Comparison of ENCODE assay signal across 16 cellular contexts in genomic region chr7:29610031-29610490, GRCh38. TPM values are rescaled to one million over a fixed set of nuclear protein-coding genes. Genes with fewer than 3 reads are reported as not detected.
DNase-seq lines count a peak whose midpoint lies in the region; ATAC-seq and TF ChIP-seq lines count a peak whose summit lies in the region.
"Had no signal": no experiment of that assay in that cellular context is flagged by ENCODE, and none has a peak within 500 bp of the region (broad histone marks: within the 10 kb centered on the region; RNA-seq: fewer than 3 reads in every experiment).

No MANE protein-coding gene starts in this region.

- POLR2A ChIA-PET in HCT116 (lab: Charles Lee), result no interaction called here

- no peak for TF ChIP-seq POLR2A in HCT116 (IDR thresholded peaks at IDR 0.05; ENCODE audit: borderline replicate concordance, extremely low read depth, insufficient read depth, insufficient read length)
- TF ChIP-seq POLR2A in ovary (IDR thresholded peaks at IDR 0.05), result no peak

- no peaks in the 10 kb centered on the region for H3K27me3 ChIP-seq in HCT116 (ENCODE audit: insufficient read depth, low read length)
- H3K27me3 ChIP-seq in ovary, result no peaks in the 10 kb centered on the region

- H3K79me2 ChIP-seq in HCT116 (ENCODE audit: insufficient read depth, low read length), result no peaks in the 10 kb centered on the region

- no peak overlapping the region for H3K4me3 ChIP-seq in HCT116 (replicated peaks in 1 of 2; ENCODE audit: low read depth in 1 of 2, low read length in 2 of 2)
- H3K4me3 ChIP-seq in ovary, result no peak overlapping the region
- H3K4me3 ChIP-seq: lower lobe of right lung had no signal

- no peaks in the 10 kb centered on the region for H3K9me2 ChIP-seq in HCT116 (ENCODE audit: insufficient read depth)

- no peak overlapping the region for H3K27ac ChIP-seq in HCT116 (ENCODE audit: low read depth, low read length)
- H3K27ac ChIP-seq in ovary, result no peak overlapping the region
- H3K27ac ChIP-seq: lower lobe of right lung had no signal

- peaks cover 9 to 33% of the 10 kb centered on the region in 2 experiments for H3K4me1 ChIP-seq in HCT116 (ENCODE audit: control insufficient read depth in 1 of 2, insufficient read depth in 2 of 2, low read length in 2 of 2)
- H3K4me1 ChIP-seq in ovary (ENCODE audit: insufficient read depth), result peaks cover 6% of the 10 kb centered on the region

- H3K9me3 ChIP-seq in HCT116 (ENCODE audit: control insufficient read depth in 1 of 2, insufficient read depth in 1 of 2, low read depth in 1 of 2, low read length in 2 of 2) (0 out of 4 replicates have a peak, but pooled peaks cover 0 to 3% of the 10 kb centered on the region in 2 experiments), ovary (no peaks in the 10 kb centered on the region)
- H3K9me3 ChIP-seq: lower lobe of right lung had no signal

- TF ChIP-seq EP300 in ovary (IDR thresholded peaks at IDR 0.05), result no peak

- TF ChIP-seq CTCF in HCT116 (IDR thresholded peaks at IDR 0.05 in 2 of 3, conservative IDR thresholded peaks at IDR 0.05 in 1 of 3; ENCODE audit: borderline replicate concordance in 1 of 3, insufficient read depth in 1 of 3, low read depth in 2 of 3, low read length in 2 of 3), result no peak; a peak in 1 of 6 replicates
- TF ChIP-seq CTCF in ovary (IDR thresholded peaks at IDR 0.05), result no peak

- no peak for TF ChIP-seq RAD21 in HCT116 (IDR thresholded peaks at IDR 0.05; ENCODE audit: low read depth)

- DNase-seq in HCT116 (ENCODE audit: low read depth, low spot score) (no peak), fibroblast of peridontal ligament (ENCODE audit: extremely low read depth) (peak; percentile 59), stromal cell of bone marrow (ENCODE audit: low read depth) (peak; percentile 22), head of caudate nucleus (no peak), ovary (no peak)
- DNase-seq: activated naive CD8-positive, alpha-beta T cell treated with anti-CD3 and anti-CD28 coated beads, Interleukin-2, amount 50 U/mL, for 24 hours; AML-193; hippocampal formation; lower lobe of right lung; NK-92 treated with Interleukin-12 subunit alpha and Interleukin-12 subunit beta, amount 100 ng/mL, for 24 hours; stimulated activated naive CD4-positive, alpha-beta T cell; T-helper 2 cell had no signal

- no TSS peak for BruUV-seq in HCT116 (replicated peaks; lab: Mats Ljungman, UMichigan)

- no peak overlapping the region for H3K9ac ChIP-seq in HCT116 (ENCODE audit: low read length)

- intact Hi-C loops in HCT116 (cut with micrococcal nuclease) (no loop called here), head of caudate nucleus (cut with DNase I) (no loop called here), ovary (cut with DNase I) (no loop called here)

- H2AFZ ChIP-seq in HCT116 (ENCODE audit: low read depth, low read length, poor library complexity, severe bottlenecking), result peak overlapping the region; percentile 98

- no peaks in the 10 kb centered on the region for H3K36me3 ChIP-seq in HCT116 (ENCODE audit: control insufficient read depth in 1 of 2, insufficient read depth in 2 of 2, low read length in 2 of 2)
- no peaks in the 10 kb centered on the region for H3K36me3 ChIP-seq in ovary
- H3K36me3 ChIP-seq: lower lobe of right lung had no signal

- H4K20me1 ChIP-seq in HCT116 (ENCODE audit: insufficient read depth), result no peaks in the 10 kb centered on the region

- CTCF ChIA-PET in HCT116 (lab: Charles Lee), result interaction anchor here (0.7 to 1.0 kb wide), 6 partner anchors 11 to 688 kb away, joined by 3 to 9 read pairs (median 3); partner anchors contain the start of gene PRR15

- H3K4me2 ChIP-seq in HCT116 (ENCODE audit: low read length), result peak overlapping the region; percentile 33; the same call in 1 of the 2 replicates

- RAD21 ChIA-PET in HCT116 (lab: Charles Lee; ENCODE audit: low non-redundant PET in 1 of 2, low total read pairs in 2 of 2, uncharacterized antibody in 2 of 2, unreplicated experiment in 2 of 2), result interaction anchor here in 1 of 2 experiments (0.6 kb wide), 1 partner anchor 47 kb away, joined by 3 read pairs; no protein-coding TSS in a partner anchor

- ATAC-seq in HCT116, result peak; percentile 31
- no peak for ATAC-seq in SK-N-SH treated with all-trans-retinoic acid at 6 μM for 48 hours
- no peak for ATAC-seq in GM18498 (IDR thresholded peaks at IDR 0.05; ENCODE audit: unreplicated experiment)
- ATAC-seq: activated naive CD8-positive, alpha-beta T cell treated with anti-CD3 and anti-CD28 coated beads, Interleukin-2, amount 50 U/mL, for 24 hours had no signal

- 23 to 31% (median 26%) methylated on average over 2 of the region's 2 CpGs for WGBS in ovary, 3 donors

TF ChIP-seq in HCT116, 20 proteins besides CTCF, POLR2A, EP300 and RAD21 (continues in another document):
- TF ChIP-seq SRF (IDR thresholded peaks at IDR 0.05; ENCODE audit: low read depth) (no peak), ZBTB33 (IDR thresholded peaks at IDR 0.05; ENCODE audit: extremely low read depth, insufficient replicate concordance, low read length) (no peak), ZFX (IDR thresholded peaks at IDR 0.05) (no peak), SP1 (IDR thresholded peaks at IDR 0.05; ENCODE audit: low read depth) (no peak), EZH2 (IDR thresholded peaks at IDR 0.05) (no peak), FOSL1 (IDR thresholded peaks at IDR 0.05; ENCODE audit: low read depth) (no peak), EZH2phosphoT487 (IDR thresholded peaks at IDR 0.05; ENCODE audit: borderline replicate concordance) (no peak), ATF3 (IDR thresholded peaks at IDR 0.05) (no peak), JUND (IDR thresholded peaks at IDR 0.05) (no peak), MAX (IDR thresholded peaks at IDR 0.05) (no peak), CEBPB (IDR thresholded peaks at IDR 0.05; ENCODE audit: low read depth) (no peak), SIN3A (IDR thresholded peaks at IDR 0.05; ENCODE audit: low read depth) (no peak)

TF ChIP-seq in SK-N-SH treated with all-trans-retinoic acid at 6 μM for 48 hours, 23 proteins besides CTCF, POLR2A, EP300 and RAD21:
- TF ChIP-seq GLIS3 (CRISPR knock-in tag; IDR thresholded peaks at IDR 0.05) (no peak), CREB5 (CRISPR knock-in tag; IDR thresholded peaks at IDR 0.05; ENCODE audit: low read depth) (no peak), TOX (CRISPR knock-in tag; IDR thresholded peaks at IDR 0.05; ENCODE audit: borderline replicate concordance) (0 out of 2 replicates have a peak, but pooled peaks have one; percentile 5)

RNA-seq across cellular contexts. Expression of gene PRR15, which starts 46.4 kb away (rescaled TPM):
- total RNA-seq in HCT116 (2021; ENCODE audit: unreplicated experiment), result 2.9 TPM
- 1.2 and 1.3 TPM in 2 replicates for polyA plus RNA-seq in HCT116 (2012)
- 10 to 100 TPM in 2 of 7 donors, 1 to 10 TPM in 5; 5.9 to 19.8 (median 8.0) TPM for total RNA-seq in ovary
- 10 to 100 TPM in 1 of 2 donors, 1 to 10 TPM in 1; 2.0 to 18.5 TPM for polyA plus RNA-seq in ovary
- total RNA-seq: activated CD4-positive, alpha-beta T cell treated with anti-CD3 and anti-CD28 coated beads, Interleukin-2, amount 10 ng/mL, durations not matched to agents 24 days and 14 days; NCI-H460 had no signal

Comparison
In these comparisons a context has a peak if more than half of its experiments do, and no peak if none do; other contexts are left out.
1. DNase-seq: peak in fibroblast of peridontal ligament (single experiment) and stromal cell of bone marrow (single experiment); none in HCT116 (single experiment), head of caudate nucleus (0 of 42) and ovary (0 of 5).